Comparison of ENCODE assay signal across 26 cellular contexts in the genomic region with DNA sequence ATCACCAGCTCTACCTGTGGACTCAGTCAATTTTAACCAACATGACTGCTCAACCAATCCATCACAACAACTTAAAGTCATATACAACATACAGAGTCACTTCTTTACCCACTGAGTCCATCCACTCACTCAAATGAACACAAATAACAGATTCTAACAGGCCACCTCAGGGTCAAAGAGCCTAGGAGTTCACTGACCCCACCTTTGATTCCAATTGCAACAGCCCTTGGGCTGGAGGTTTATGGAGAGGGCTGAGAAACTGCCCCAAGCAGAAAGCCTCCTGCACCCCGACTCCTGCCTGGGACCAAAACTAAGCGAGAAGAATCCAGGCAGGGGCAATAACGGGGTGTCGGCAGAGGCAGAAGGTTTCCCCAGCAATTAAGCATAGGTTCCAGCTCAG.
"Had no signal": no experiment of that assay in that cellular context is flagged by ENCODE, and none has a peak within 500 bp of the region (broad histone marks: within the 10 kb centered on the region; RNA-seq: fewer than 3 reads in every experiment).

No MANE protein-coding gene starts in this region.

- H3K27me3 ChIP-seq: ascending aorta, breast epithelium, cardiac muscle cell, colonic mucosa had no signal

- H3K4me1 ChIP-seq: breast epithelium, colonic mucosa had no signal

- H3K27ac ChIP-seq: ascending aorta, breast epithelium, cardiac muscle cell, colonic mucosa had no signal

- H3K4me1 Mint-ChIP-seq: activated CD4-positive, alpha-beta memory T cell treated with anti-CD3 and anti-CD28 coated beads, Interleukin-2, amount 10 ng/mL, durations not matched to agents 7 days and 5 days; activated CD4-positive, alpha-beta T cell treated with anti-CD3 and anti-CD28 coated beads for 36 hours; activated CD4-positive, alpha-beta T cell treated with anti-CD3 and anti-CD28 coated beads, Interleukin-2, amount 10 ng/mL, durations not matched to agents 7 days and 5 days; activated naive CD4-positive, alpha-beta T cell treated with anti-CD3 and anti-CD28 coated beads, Interleukin-2, amount 10 ng/mL, durations not matched to agents 7 days and 5 days had no signal

- H3K27ac Mint-ChIP-seq: activated CD4-positive, alpha-beta memory T cell treated with anti-CD3 and anti-CD28 coated beads, Interleukin-2, amount 10 ng/mL, durations not matched to agents 7 days and 5 days; activated CD4-positive, alpha-beta T cell treated with anti-CD3 and anti-CD28 coated beads for 36 hours; activated CD4-positive, alpha-beta T cell treated with anti-CD3 and anti-CD28 coated beads, Interleukin-2, amount 10 ng/mL, durations not matched to agents 7 days and 5 days; activated naive CD4-positive, alpha-beta T cell treated with anti-CD3 and anti-CD28 coated beads, Interleukin-2, amount 10 ng/mL, durations not matched to agents 7 days and 5 days; activated naive CD8-positive, alpha-beta T cell treated with anti-CD3 and anti-CD28 coated beads, Interleukin-2, amount 10 ng/mL, durations not matched to agents 7 days and 5 days; activated T-cell treated with anti-CD3 and anti-CD28 coated beads, Interleukin-2, amount 50 U/mL, for 24 hours; activated T-cell treated with anti-CD3 and anti-CD28 coated beads, Interleukin-2, amount 50 U/mL, for 72 hours; brain had no signal

- H3K36me3 ChIP-seq: ascending aorta, breast epithelium, cardiac muscle cell, colonic mucosa had no signal

- ATAC-seq: activated CD4-positive, alpha-beta T cell treated with anti-CD3 and anti-CD28 coated beads for 36 hours; activated naive CD4-positive, alpha-beta T cell treated with anti-CD3 and anti-CD28 coated beads, Interleukin-2, amount 50 U/mL, for 72 hours; activated T-cell treated with anti-CD3 and anti-CD28 coated beads, Interleukin-2, amount 50 U/mL, for 72 hours had no signal

- H3K27me3 Mint-ChIP-seq: activated CD4-positive, alpha-beta T cell treated with anti-CD3 and anti-CD28 coated beads for 36 hours; activated T-cell treated with anti-CD3 and anti-CD28 coated beads, Interleukin-2, amount 50 U/mL, for 24 hours; brain had no signal

- H3K9me3 Mint-ChIP-seq: activated CD4-positive, alpha-beta memory T cell treated with anti-CD3 and anti-CD28 coated beads, Interleukin-2, amount 10 ng/mL, durations not matched to agents 7 days and 5 days; activated CD4-positive, alpha-beta T cell treated with anti-CD3 and anti-CD28 coated beads, Interleukin-2, amount 10 ng/mL, durations not matched to agents 7 days and 5 days; activated naive CD4-positive, alpha-beta T cell treated with anti-CD3 and anti-CD28 coated beads, Interleukin-2, amount 10 ng/mL, durations not matched to agents 7 days and 5 days; activated naive CD4-positive, alpha-beta T cell treated with anti-CD3 and anti-CD28 coated beads, Interleukin-2, amount 50 U/mL, for 72 hours; activated naive CD8-positive, alpha-beta T cell treated with anti-CD3 and anti-CD28 coated beads, Interleukin-2, amount 10 ng/mL, durations not matched to agents 7 days and 5 days; activated T-cell treated with anti-CD3 and anti-CD28 coated beads, Interleukin-2, amount 50 U/mL, for 24 hours; activated T-cell treated with anti-CD3 and anti-CD28 coated beads, Interleukin-2, amount 50 U/mL, for 72 hours; brain had no signal

- H3K4me3 ChIP-seq: ascending aorta, breast epithelium, cardiac muscle cell, colonic mucosa had no signal

- H3K9me3 ChIP-seq: ascending aorta, breast epithelium, colonic mucosa had no signal

- DNase-seq: activated CD4-positive, alpha-beta memory T cell treated with anti-CD3 and anti-CD28 coated beads, Interleukin-2, amount 10 ng/mL, durations not matched to agents 7 days and 5 days; activated CD4-positive, alpha-beta T cell treated with anti-CD3 and anti-CD28 coated beads for 36 hours; activated CD4-positive, alpha-beta T cell treated with anti-CD3 and anti-CD28 coated beads, Interleukin-2, amount 10 ng/mL, durations not matched to agents 7 days and 5 days; activated CD4-positive, alpha-beta T cell treated with anti-CD3 and anti-CD28 coated beads, Interleukin-2, amount 50 U/mL, for 4 hours; activated CD4-positive, CD25-positive, alpha-beta regulatory T cell; activated CD4-positive, CD25-positive, alpha-beta regulatory T cell treated with anti-CD3 and anti-CD28 coated beads, Interleukin-2, amount 50 U/mL, for 72 hours; activated CD8-positive, alpha-beta memory T cell treated with anti-CD3 and anti-CD28 coated beads, Interleukin-2, amount 50 U/mL, for 48 hours; activated gamma-delta T cell; activated naive CD4-positive, alpha-beta T cell; activated naive CD4-positive, alpha-beta T cell treated with anti-CD3 and anti-CD28 coated beads, Interleukin-2, amount 10 ng/mL, durations not matched to agents 7 days and 5 days; activated naive CD8-positive, alpha-beta T cell treated with anti-CD3 and anti-CD28 coated beads, Interleukin-2, amount 10 ng/mL, durations not matched to agents 7 days and 5 days; activated T-cell treated with anti-CD3 and anti-CD28 coated beads for 4 hours; activated T-cell treated with anti-CD3 and anti-CD28 coated beads, Interleukin-2, amount 50 U/mL, for 24 hours; activated T-cell treated with anti-CD3 and anti-CD28 coated beads, Interleukin-2, amount 50 U/mL, for 72 hours; central memory CD4-positive, alpha-beta T cell; cerebellar nuclear complex; colonic mucosa; effector CD8-positive, alpha-beta T cell; foreskin fibroblast; head of caudate nucleus; T-helper 2 cell had no signal

- H3K4me3 Mint-ChIP-seq: activated CD4-positive, alpha-beta memory T cell treated with anti-CD3 and anti-CD28 coated beads, Interleukin-2, amount 10 ng/mL, durations not matched to agents 7 days and 5 days; activated CD4-positive, alpha-beta T cell treated with anti-CD3 and anti-CD28 coated beads for 36 hours; activated CD4-positive, alpha-beta T cell treated with anti-CD3 and anti-CD28 coated beads, Interleukin-2, amount 10 ng/mL, durations not matched to agents 7 days and 5 days; activated naive CD4-positive, alpha-beta T cell treated with anti-CD3 and anti-CD28 coated beads, Interleukin-2, amount 10 ng/mL, durations not matched to agents 7 days and 5 days; activated naive CD8-positive, alpha-beta T cell treated with anti-CD3 and anti-CD28 coated beads, Interleukin-2, amount 10 ng/mL, durations not matched to agents 7 days and 5 days; activated T-cell treated with anti-CD3 and anti-CD28 coated beads, Interleukin-2, amount 50 U/mL, for 24 hours; activated T-cell treated with anti-CD3 and anti-CD28 coated beads, Interleukin-2, amount 50 U/mL, for 72 hours; brain had no signal

- H3K36me3 Mint-ChIP-seq: activated naive CD4-positive, alpha-beta T cell treated with anti-CD3 and anti-CD28 coated beads, Interleukin-2, amount 10 ng/mL, durations not matched to agents 7 days and 5 days; activated naive CD4-positive, alpha-beta T cell treated with anti-CD3 and anti-CD28 coated beads, Interleukin-2, amount 50 U/mL, for 72 hours; activated naive CD8-positive, alpha-beta T cell treated with anti-CD3 and anti-CD28 coated beads, Interleukin-2, amount 10 ng/mL, durations not matched to agents 7 days and 5 days had no signal
